Comparison of ENCODE assay signal across 1 cellular context in genomic region chr7:137953692-137954470, GRCh38.
A peak's percentile ranks its signal among the peaks of the same experiment; 100 is the strongest.
TF ChIP-seq lines count a peak whose summit lies in the region.

No MANE protein-coding gene starts in this region.

TF ChIP-seq in K562, 482 proteins besides CTCF, POLR2A, EP300 and RAD21 (continued from another document and continues in another):
- TF ChIP-seq ZNF449 (CRISPR knock-in tag; IDR thresholded peaks at IDR 0.05) = no peak
- TF ChIP-seq, protein P1, sequence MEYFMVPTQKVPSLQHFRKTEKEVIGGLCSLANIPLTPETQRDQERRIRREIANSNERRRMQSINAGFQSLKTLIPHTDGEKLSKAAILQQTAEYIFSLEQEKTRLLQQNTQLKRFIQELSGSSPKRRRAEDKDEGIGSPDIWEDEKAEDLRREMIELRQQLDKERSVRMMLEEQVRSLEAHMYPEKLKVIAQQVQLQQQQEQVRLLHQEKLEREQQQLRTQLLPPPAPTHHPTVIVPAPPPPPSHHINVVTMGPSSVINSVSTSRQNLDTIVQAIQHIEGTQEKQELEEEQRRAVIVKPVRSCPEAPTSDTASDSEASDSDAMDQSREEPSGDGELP (CRISPR knock-in tag; IDR thresholded peaks at IDR 0.05; ENCODE audit: borderline replicate concordance) = peak; percentile 79
- TF ChIP-seq CBFA2T2 (conservative IDR thresholded peaks at IDR 0.05) = peak; percentile 21; the same call in 1 of the 2 replicates
- TF ChIP-seq, protein P2, sequence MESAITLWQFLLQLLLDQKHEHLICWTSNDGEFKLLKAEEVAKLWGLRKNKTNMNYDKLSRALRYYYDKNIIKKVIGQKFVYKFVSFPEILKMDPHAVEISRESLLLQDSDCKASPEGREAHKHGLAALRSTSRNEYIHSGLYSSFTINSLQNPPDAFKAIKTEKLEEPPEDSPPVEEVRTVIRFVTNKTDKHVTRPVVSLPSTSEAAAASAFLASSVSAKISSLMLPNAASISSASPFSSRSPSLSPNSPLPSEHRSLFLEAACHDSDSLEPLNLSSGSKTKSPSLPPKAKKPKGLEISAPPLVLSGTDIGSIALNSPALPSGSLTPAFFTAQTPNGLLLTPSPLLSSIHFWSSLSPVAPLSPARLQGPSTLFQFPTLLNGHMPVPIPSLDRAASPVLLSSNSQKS (CRISPR knock-in tag; IDR thresholded peaks at IDR 0.05) = no peak
- TF ChIP-seq RFX1 (IDR thresholded peaks at IDR 0.05) = peak; percentile 76
- TF ChIP-seq AFF1 (IDR thresholded peaks at IDR 0.05; ENCODE audit: low read depth in 1 of 2, partially characterized antibody in 2 of 2) = no peak
- TF ChIP-seq, protein P3, sequence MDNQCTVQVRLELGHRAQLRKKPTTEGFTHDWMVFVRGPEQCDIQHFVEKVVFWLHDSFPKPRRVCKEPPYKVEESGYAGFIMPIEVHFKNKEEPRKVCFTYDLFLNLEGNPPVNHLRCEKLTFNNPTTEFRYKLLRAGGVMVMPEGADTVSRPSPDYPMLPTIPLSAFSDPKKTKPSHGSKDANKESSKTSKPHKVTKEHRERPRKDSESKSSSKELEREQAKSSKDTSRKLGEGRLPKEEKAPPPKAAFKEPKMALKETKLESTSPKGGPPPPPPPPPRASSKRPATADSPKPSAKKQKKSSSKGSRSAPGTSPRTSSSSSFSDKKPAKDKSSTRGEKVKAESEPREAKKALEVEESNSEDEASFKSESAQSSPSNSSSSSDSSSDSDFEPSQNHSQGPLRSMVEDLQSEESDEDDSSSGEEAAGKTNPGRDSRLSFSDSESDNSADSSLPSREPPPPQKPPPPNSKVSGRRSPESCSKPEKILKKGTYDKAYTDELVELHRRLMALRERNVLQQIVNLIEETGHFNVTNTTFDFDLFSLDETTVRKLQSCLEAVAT (IDR thresholded peaks at IDR 0.05) = 0 out of 4 replicates have a peak, but pooled peaks of 1 of the 2 experiments have one; percentile 16
- TF ChIP-seq, protein P4, sequence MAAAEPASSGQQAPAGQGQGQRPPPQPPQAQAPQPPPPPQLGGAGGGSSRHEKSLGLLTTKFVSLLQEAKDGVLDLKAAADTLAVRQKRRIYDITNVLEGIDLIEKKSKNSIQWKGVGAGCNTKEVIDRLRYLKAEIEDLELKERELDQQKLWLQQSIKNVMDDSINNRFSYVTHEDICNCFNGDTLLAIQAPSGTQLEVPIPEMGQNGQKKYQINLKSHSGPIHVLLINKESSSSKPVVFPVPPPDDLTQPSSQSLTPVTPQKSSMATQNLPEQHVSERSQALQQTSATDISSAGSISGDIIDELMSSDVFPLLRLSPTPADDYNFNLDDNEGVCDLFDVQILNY (CRISPR knock-in tag; IDR thresholded peaks at IDR 0.05) = no peak
- TF ChIP-seq WHSC1 (IDR thresholded peaks at IDR 0.05; ENCODE audit: low read length) = no peak
- TF ChIP-seq ZNF780A (CRISPR knock-in tag; IDR thresholded peaks at IDR 0.05) = no peak
- peak; percentile 58; the same call in 1 of the 2 replicates for TF ChIP-seq JUND (IDR thresholded peaks at IDR 0.05; ENCODE audit: borderline replicate concordance, low read depth, low read length)
- 0 out of 3 replicates have a peak, but pooled peaks have one; percentile 10 for TF ChIP-seq JUND (tag; IDR thresholded peaks at IDR 0.05; ENCODE audit: borderline replicate concordance, low read depth, low read length)
- no peak for TF ChIP-seq MCM7 (IDR thresholded peaks at IDR 0.05)
- TF ChIP-seq, protein P5, sequence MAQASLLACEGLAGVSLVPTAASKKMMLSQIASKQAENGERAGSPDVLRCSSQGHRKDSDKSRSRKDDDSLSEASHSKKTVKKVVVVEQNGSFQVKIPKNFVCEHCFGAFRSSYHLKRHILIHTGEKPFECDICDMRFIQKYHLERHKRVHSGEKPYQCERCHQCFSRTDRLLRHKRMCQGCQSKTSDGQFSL (CRISPR knock-in tag; IDR thresholded peaks at IDR 0.05) = 0 out of 2 replicates have a peak, but pooled peaks have one; percentile 30
- TF ChIP-seq, protein P5 (tag; IDR thresholded peaks at IDR 0.05) = no peak
- no peak for TF ChIP-seq ZBTB1 (CRISPR knock-in tag; IDR thresholded peaks at IDR 0.05; ENCODE audit: borderline replicate concordance, low read depth)
- peak; percentile 71 for TF ChIP-seq NR2C1 (IDR thresholded peaks at IDR 0.05)
- TF ChIP-seq NR2C1 (tag; IDR thresholded peaks at IDR 0.05) = peak; percentile 65; the same call in 1 of the 2 replicates
- TF ChIP-seq, protein P6, sequence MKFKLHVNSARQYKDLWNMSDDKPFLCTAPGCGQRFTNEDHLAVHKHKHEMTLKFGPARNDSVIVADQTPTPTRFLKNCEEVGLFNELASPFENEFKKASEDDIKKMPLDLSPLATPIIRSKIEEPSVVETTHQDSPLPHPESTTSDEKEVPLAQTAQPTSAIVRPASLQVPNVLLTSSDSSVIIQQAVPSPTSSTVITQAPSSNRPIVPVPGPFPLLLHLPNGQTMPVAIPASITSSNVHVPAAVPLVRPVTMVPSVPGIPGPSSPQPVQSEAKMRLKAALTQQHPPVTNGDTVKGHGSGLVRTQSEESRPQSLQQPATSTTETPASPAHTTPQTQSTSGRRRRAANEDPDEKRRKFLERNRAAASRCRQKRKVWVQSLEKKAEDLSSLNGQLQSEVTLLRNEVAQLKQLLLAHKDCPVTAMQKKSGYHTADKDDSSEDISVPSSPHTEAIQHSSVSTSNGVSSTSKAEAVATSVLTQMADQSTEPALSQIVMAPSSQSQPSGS (CRISPR knock-in tag; IDR thresholded peaks at IDR 0.05) = no peak
- no peak for TF ChIP-seq ZNF583 (CRISPR knock-in tag; IDR thresholded peaks at IDR 0.05)
- TF ChIP-seq, protein P7, sequence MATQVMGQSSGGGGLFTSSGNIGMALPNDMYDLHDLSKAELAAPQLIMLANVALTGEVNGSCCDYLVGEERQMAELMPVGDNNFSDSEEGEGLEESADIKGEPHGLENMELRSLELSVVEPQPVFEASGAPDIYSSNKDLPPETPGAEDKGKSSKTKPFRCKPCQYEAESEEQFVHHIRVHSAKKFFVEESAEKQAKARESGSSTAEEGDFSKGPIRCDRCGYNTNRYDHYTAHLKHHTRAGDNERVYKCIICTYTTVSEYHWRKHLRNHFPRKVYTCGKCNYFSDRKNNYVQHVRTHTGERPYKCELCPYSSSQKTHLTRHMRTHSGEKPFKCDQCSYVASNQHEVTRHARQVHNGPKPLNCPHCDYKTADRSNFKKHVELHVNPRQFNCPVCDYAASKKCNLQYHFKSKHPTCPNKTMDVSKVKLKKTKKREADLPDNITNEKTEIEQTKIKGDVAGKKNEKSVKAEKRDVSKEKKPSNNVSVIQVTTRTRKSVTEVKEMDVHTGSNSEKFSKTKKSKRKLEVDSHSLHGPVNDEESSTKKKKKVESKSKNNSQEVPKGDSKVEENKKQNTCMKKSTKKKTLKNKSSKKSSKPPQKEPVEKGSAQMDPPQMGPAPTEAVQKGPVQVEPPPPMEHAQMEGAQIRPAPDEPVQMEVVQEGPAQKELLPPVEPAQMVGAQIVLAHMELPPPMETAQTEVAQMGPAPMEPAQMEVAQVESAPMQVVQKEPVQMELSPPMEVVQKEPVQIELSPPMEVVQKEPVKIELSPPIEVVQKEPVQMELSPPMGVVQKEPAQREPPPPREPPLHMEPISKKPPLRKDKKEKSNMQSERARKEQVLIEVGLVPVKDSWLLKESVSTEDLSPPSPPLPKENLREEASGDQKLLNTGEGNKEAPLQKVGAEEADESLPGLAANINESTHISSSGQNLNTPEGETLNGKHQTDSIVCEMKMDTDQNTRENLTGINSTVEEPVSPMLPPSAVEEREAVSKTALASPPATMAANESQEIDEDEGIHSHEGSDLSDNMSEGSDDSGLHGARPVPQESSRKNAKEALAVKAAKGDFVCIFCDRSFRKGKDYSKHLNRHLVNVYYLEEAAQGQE (CRISPR knock-in tag; IDR thresholded peaks at IDR 0.05; ENCODE audit: low read depth) = no peak
- no peak for TF ChIP-seq ZNF507 (tag; conservative IDR thresholded peaks at IDR 0.05)
- no peak for TF ChIP-seq ETV5 (CRISPR knock-in tag; IDR thresholded peaks at IDR 0.05; ENCODE audit: low read depth)
- TF ChIP-seq MYBL2 (IDR thresholded peaks at IDR 0.05; ENCODE audit: low read depth) = no peak
- TF ChIP-seq MYBL2 (CRISPR knock-in tag; IDR thresholded peaks at IDR 0.05; ENCODE audit: borderline replicate concordance) = no peak
- TF ChIP-seq RCOR1 (IDR thresholded peaks at IDR 0.05; ENCODE audit: borderline replicate concordance in 1 of 2, low read depth in 2 of 2, low read length in 2 of 2) = peak in 1 of 2 experiments; percentile 25; a peak in 1 of 4 replicates
- TF ChIP-seq MCM5 (IDR thresholded peaks at IDR 0.05; ENCODE audit: low read depth) = no peak
- peak; percentile 37; the same call in 1 of the 2 replicates for TF ChIP-seq ATF3 (IDR thresholded peaks at IDR 0.05)
- no peak; the same call in 1 of the 2 replicates for TF ChIP-seq ATF3 (CRISPR knock-in tag; conservative IDR thresholded peaks at IDR 0.05)
- TF ChIP-seq BHLHE40 (IDR thresholded peaks at IDR 0.05; ENCODE audit: low read length) = no peak
- TF ChIP-seq SMARCA5 (IDR thresholded peaks at IDR 0.05) = no peak
- TF ChIP-seq L3MBTL2 (IDR thresholded peaks at IDR 0.05) = 0 out of 2 replicates have a peak, but pooled peaks have one; percentile 7
- no peak for TF ChIP-seq DNMT1 (IDR thresholded peaks at IDR 0.05)
- no peak for TF ChIP-seq ZSCAN32 (CRISPR knock-in tag; IDR thresholded peaks at IDR 0.05)
- TF ChIP-seq MCM2 (IDR thresholded peaks at IDR 0.05; ENCODE audit: low read depth) = no peak
- TF ChIP-seq RBM15 (IDR thresholded peaks at IDR 0.05; ENCODE audit: insufficient read depth, low read length) = no peak
- TF ChIP-seq KDM1A (IDR thresholded peaks at IDR 0.05) = 0 out of 4 replicates have a peak, but pooled peaks have one; percentile 24 to 44
- peak; percentile 53; the same call in 1 of the 2 replicates for TF ChIP-seq ARID4B (CRISPR knock-in tag; IDR thresholded peaks at IDR 0.05)
- no peak for TF ChIP-seq ZNF79 (CRISPR knock-in tag; IDR thresholded peaks at IDR 0.05; ENCODE audit: low read depth)
